In the genomic region with DNA sequence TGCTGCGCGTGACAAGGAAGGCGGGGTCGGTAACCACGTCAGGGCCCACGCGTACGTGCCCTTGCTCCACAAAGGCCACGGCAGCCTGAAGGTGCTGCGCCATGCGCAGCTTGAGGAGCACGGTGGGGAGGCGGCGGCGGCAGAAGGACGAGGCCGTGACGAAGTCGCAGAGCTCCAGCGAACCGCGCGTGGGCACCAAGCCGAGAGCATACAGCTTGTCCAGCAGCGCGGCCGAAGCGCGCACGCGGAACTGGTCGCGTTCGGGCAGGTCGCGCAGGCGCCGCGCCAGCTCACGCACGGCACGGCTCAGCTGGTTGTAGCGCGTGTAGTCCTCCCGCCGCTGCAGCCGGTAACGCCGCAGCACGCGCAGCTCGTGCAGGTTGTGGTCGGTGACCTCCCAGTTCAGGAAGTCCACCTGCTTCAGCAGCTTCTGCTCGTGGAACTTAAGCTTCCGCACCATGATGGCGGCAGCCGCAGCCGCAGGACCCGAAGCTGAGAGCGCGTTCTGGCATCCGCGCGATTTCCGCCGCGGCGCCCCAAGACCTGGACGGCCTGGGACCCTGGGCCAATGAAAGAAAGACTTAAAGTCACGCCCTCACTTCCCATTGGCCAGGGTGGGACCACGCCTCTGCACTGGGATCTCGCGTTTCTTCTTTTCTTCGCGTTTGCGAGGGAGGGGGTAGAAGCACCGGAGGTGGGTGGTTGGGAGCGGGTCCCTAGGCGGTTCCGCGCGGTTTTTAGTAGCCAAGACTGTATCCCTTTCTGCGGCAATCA, we compare ENCODE assay signal across 1 cellular context.
A peak's percentile ranks its signal among the peaks of the same experiment; 100 is the strongest.
TF ChIP-seq lines count a peak whose summit lies in the region.

IMP3 (minus strand) TSS at position 516 of the 774 bp plus-strand sequence; CDS start at position 460, 56 bp downstream.

TF ChIP-seq in HepG2, 621 proteins besides CTCF, POLR2A, EP300 and RAD21 (continued from another document and continues in another):
- TF ChIP-seq, protein P1, sequence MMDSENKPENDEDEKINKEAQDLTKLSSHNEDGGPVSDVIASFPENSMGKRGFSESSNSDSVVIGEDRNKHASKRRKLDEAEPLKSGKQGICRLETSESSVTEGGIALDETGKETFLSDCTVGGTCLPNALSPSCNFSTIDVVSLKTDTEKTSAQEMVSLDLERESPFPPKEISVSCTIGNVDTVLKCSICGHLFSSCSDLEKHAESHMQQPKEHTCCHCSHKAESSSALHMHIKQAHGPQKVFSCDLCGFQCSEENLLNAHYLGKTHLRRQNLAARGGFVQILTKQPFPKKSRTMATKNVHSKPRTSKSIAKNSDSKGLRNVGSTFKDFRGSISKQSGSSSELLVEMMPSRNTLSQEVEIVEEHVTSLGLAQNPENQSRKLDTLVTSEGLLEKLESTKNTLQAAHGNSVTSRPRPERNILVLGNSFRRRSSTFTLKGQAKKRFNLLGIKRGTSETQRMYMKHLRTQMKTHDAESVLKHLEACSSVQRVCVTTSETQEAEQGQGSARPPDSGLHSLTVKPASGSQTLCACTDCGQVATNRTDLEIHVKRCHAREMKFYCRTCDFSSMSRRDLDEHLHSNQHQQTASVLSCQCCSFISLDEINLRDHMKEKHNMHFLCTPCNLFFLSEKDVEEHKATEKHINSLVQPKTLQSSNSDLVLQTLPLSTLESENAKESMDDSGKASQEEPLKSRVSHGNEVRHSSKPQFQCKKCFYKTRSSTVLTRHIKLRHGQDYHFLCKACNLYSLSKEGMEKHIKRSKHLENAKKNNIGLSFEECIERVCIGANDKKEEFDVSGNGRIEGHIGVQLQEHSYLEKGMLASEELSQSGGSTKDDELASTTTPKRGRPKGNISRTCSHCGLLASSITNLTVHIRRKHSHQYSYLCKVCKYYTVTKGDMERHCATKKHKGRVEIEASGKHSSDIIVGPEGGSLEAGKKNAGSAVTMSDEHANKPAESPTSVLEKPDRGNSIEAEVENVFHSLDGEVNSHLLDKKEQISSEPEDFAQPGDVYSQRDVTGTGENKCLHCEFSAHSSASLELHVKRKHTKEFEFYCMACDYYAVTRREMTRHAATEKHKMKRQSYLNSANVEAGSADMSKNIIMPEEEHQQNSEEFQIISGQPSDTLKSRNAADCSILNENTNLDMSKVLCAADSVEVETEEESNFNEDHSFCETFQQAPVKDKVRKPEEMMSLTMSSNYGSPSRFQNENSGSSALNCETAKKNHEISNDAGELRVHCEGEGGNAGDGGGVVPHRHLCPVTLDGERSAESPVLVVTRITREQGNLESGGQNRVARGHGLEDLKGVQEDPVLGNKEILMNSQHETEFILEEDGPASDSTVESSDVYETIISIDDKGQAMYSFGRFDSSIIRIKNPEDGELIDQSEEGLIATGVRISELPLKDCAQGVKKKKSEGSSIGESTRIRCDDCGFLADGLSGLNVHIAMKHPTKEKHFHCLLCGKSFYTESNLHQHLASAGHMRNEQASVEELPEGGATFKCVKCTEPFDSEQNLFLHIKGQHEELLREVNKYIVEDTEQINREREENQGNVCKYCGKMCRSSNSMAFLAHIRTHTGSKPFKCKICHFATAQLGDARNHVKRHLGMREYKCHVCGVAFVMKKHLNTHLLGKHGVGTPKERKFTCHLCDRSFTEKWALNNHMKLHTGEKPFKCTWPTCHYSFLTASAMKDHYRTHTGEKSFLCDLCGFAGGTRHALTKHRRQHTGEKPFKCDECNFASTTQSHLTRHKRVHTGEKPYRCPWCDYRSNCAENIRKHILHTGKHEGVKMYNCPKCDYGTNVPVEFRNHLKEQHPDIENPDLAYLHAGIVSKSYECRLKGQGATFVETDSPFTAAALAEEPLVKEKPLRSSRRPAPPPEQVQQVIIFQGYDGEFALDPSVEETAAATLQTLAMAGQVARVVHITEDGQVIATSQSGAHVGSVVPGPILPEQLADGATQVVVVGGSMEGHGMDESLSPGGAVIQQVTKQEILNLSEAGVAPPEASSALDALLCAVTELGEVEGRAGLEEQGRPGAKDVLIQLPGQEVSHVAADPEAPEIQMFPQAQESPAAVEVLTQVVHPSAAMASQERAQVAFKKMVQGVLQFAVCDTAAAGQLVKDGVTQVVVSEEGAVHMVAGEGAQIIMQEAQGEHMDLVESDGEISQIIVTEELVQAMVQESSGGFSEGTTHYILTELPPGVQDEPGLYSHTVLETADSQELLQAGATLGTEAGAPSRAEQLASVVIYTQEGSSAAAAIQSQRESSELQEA (CRISPR knock-in tag; IDR thresholded peaks at IDR 0.05; ENCODE audit: not compliant biosample characterization) = peak; percentile 97
- peak; percentile 50; the same call in 1 of the 2 replicates for TF ChIP-seq BATF2 (CRISPR knock-in tag; IDR thresholded peaks at IDR 0.05)
- TF ChIP-seq ZNF142 (CRISPR knock-in tag; IDR thresholded peaks at IDR 0.05) = peak; percentile 76; the same call in 1 of the 2 replicates
- peak; percentile 87 for TF ChIP-seq KLF6 (CRISPR knock-in tag; IDR thresholded peaks at IDR 0.05)
- peak; percentile 88 for TF ChIP-seq TGIF2 (CRISPR knock-in tag; IDR thresholded peaks at IDR 0.05)
- no peak; the same call in 1 of the 2 replicates for TF ChIP-seq JUND (CRISPR knock-in tag; IDR thresholded peaks at IDR 0.05)
- TF ChIP-seq CAMTA2 (CRISPR knock-in tag; IDR thresholded peaks at IDR 0.05; ENCODE audit: borderline replicate concordance) = no peak; the same call in 1 of the 2 replicates
- TF ChIP-seq ZNF740 (CRISPR knock-in tag; IDR thresholded peaks at IDR 0.05) = 0 out of 2 replicates have a peak, but pooled peaks have one; percentile 53
- TF ChIP-seq DNMT3B (CRISPR knock-in tag; conservative IDR thresholded peaks at IDR 0.05) = no peak
- TF ChIP-seq CHD2 (IDR thresholded peaks at IDR 0.05; ENCODE audit: low read depth, low read length) = peak; percentile 96
- TF ChIP-seq REST (IDR thresholded peaks at IDR 0.05; ENCODE audit: borderline replicate concordance in 1 of 2, low read depth in 1 of 2, low read length in 2 of 2) = peak in 1 of 2 experiments; percentile 49; a peak in 1 of 4 replicates
- TF ChIP-seq RXRB (CRISPR knock-in tag; IDR thresholded peaks at IDR 0.05; ENCODE audit: borderline replicate concordance) = no peak; the same call in 1 of the 2 replicates
- no peak for TF ChIP-seq ZBTB8A (CRISPR knock-in tag; IDR thresholded peaks at IDR 0.05; ENCODE audit: borderline replicate concordance, low read depth)
- TF ChIP-seq ZBTB2 (CRISPR knock-in tag; IDR thresholded peaks at IDR 0.05; ENCODE audit: low read depth) = peak; percentile 69
- TF ChIP-seq KMT2B (CRISPR knock-in tag; IDR thresholded peaks at IDR 0.05) = peak; percentile 55; the same call in 1 of the 2 replicates
- peak; percentile 80 for TF ChIP-seq ELF1 (CRISPR knock-in tag; IDR thresholded peaks at IDR 0.05)
- peak; percentile 81; the same call in 1 of the 2 replicates for TF ChIP-seq ZNF10 (CRISPR knock-in tag; IDR thresholded peaks at IDR 0.05; ENCODE audit: borderline replicate concordance, low read depth)
- TF ChIP-seq PAWR (CRISPR knock-in tag; IDR thresholded peaks at IDR 0.05; ENCODE audit: borderline replicate concordance) = no peak
- no peak for TF ChIP-seq ZNF282 (IDR thresholded peaks at IDR 0.05; ENCODE audit: partially characterized antibody)
- TF ChIP-seq MEF2D (CRISPR knock-in tag; IDR thresholded peaks at IDR 0.05) = peak; percentile 60
- TF ChIP-seq ZNF512 (CRISPR knock-in tag; IDR thresholded peaks at IDR 0.05) = 0 out of 2 replicates have a peak, but pooled peaks have one; percentile 61
- peak; percentile 35; the same call in 1 of the 2 replicates for TF ChIP-seq ZNF136 (CRISPR knock-in tag; IDR thresholded peaks at IDR 0.05; ENCODE audit: low read depth)
- TF ChIP-seq KDM4B (CRISPR knock-in tag; IDR thresholded peaks at IDR 0.05) = peak; percentile 66; the same call in 1 of the 2 replicates
- TF ChIP-seq KAT8 (CRISPR knock-in tag; IDR thresholded peaks at IDR 0.05) = peak; percentile 91; the same call in 1 of the 2 replicates
- 0 out of 2 replicates have a peak, but pooled peaks have one; percentile 69 for TF ChIP-seq ZNF34 (CRISPR knock-in tag; IDR thresholded peaks at IDR 0.05; ENCODE audit: borderline replicate concordance)
- TF ChIP-seq U2AF1 (optimal IDR thresholded peaks at IDR 0.05; ENCODE audit: low read depth, low read length) = no peak
- TF ChIP-seq ZNF124 (CRISPR knock-in tag; IDR thresholded peaks at IDR 0.05) = no peak
